In genomic region chr6:136552054-136552453, GRCh38 we compare ENCODE assay signal across 16 cellular contexts.
"Had no signal": no experiment of that assay in that cellular context is flagged by ENCODE, and none has a peak within 500 bp of the region (broad histone marks: within the 10 kb centered on the region; RNA-seq: fewer than 3 reads in every experiment).

No MANE protein-coding gene starts in this region.

- ATAC-seq: activated CD8-positive, alpha-beta T cell treated with anti-CD3 and anti-CD28 coated beads, Interleukin-2, amount 10 ng/mL, durations not matched to agents 7 days and 5 days; stimulated activated memory B cell treated with anti-CD40 and anti-IgM and Interleukin-4, amounts not matched to agents 10 μg/mL and 1 μg/mL and 100 μg/mL, for 72 hours had no signal

- H3K27me3 ChIP-seq: thyroid gland had no signal

- DNase-seq: activated B cell treated with CpG ODN at 0.5 μM for 24 hours; activated CD4-positive, alpha-beta T cell treated with anti-CD3 and anti-CD28 coated beads for 48 hours; activated CD8-positive, alpha-beta memory T cell treated with anti-CD3 and anti-CD28 coated beads, Interleukin-2, amount 50 U/mL, for 4 hours; activated CD8-positive, alpha-beta T cell treated with anti-CD3 and anti-CD28 coated beads, Interleukin-2, amount 10 ng/mL, durations not matched to agents 7 days and 5 days; activated naive CD8-positive, alpha-beta T cell treated with anti-CD3 and anti-CD28 coated beads for 36 hours; amygdala; brain microvascular endothelial cell; effector CD8-positive, alpha-beta T cell; foreskin melanocyte; mesendoderm; retina; stimulated activated CD4-positive, alpha-beta T cell treated with anti-CD3 and anti-CD28 coated beads, Interleukin-2, amount 100 ng/mL, for 48 hours; thyroid gland; uterus had no signal

- H3K9me3 ChIP-seq: thyroid gland, uterus had no signal

- H3K36me3 ChIP-seq: brain microvascular endothelial cell, uterus had no signal

- H3K27ac ChIP-seq: brain microvascular endothelial cell, uterus had no signal

- H3K4me1 Mint-ChIP-seq: activated naive CD8-positive, alpha-beta T cell treated with anti-CD3 and anti-CD28 coated beads for 36 hours; central memory CD8-positive, alpha-beta T cell had no signal

- H3K4me3 Mint-ChIP-seq: activated naive CD8-positive, alpha-beta T cell treated with anti-CD3 and anti-CD28 coated beads for 36 hours; stimulated activated memory B cell treated with anti-CD40 and anti-IgM and Interleukin-4, amounts not matched to agents 10 μg/mL and 1 μg/mL and 100 μg/mL, for 72 hours had no signal

- H3K4me3 ChIP-seq: thyroid gland, uterus had no signal

- H3K27ac Mint-ChIP-seq: activated B cell treated with CpG ODN at 0.5 μM for 24 hours; activated CD8-positive, alpha-beta T cell treated with anti-CD3 and anti-CD28 coated beads, Interleukin-2, amount 10 ng/mL, durations not matched to agents 7 days and 5 days; activated naive CD8-positive, alpha-beta T cell treated with anti-CD3 and anti-CD28 coated beads for 36 hours; stimulated activated memory B cell treated with anti-CD40 and anti-IgM and Interleukin-4, amounts not matched to agents 10 μg/mL and 1 μg/mL and 100 μg/mL, for 72 hours had no signal

- H3K36me3 Mint-ChIP-seq: activated naive CD8-positive, alpha-beta T cell treated with anti-CD3 and anti-CD28 coated beads for 36 hours had no signal

- H3K9me3 Mint-ChIP-seq: activated B cell treated with CpG ODN at 0.5 μM for 24 hours; activated naive CD8-positive, alpha-beta T cell treated with anti-CD3 and anti-CD28 coated beads for 36 hours; central memory CD8-positive, alpha-beta T cell; stimulated activated memory B cell treated with anti-CD40 and anti-IgM and Interleukin-4, amounts not matched to agents 10 μg/mL and 1 μg/mL and 100 μg/mL, for 72 hours had no signal
